Comparison of ENCODE assay signal across 1 cellular context in genomic region chr4:53377319-53378170, GRCh38.
A peak's percentile ranks its signal among the peaks of the same experiment; 100 is the strongest.
TF ChIP-seq lines count a peak whose summit lies in the region.

FIP1L1 (plus strand) TSS chr4:53377641; CDS start chr4:53377839, 198 bp downstream.

TF ChIP-seq in HEK293, 187 proteins besides CTCF, POLR2A, EP300 and RAD21 (continued from another document and continues in another):
- TF ChIP-seq ZSCAN30 (tag by site-specific recombination; IDR thresholded peaks at IDR 0.05) (no peak), ZNF585B (tag by site-specific recombination; IDR thresholded peaks at IDR 0.05) (no peak), ZBTB8A (tag by site-specific recombination; IDR thresholded peaks at IDR 0.05) (0 out of 2 replicates have a peak, but pooled peaks have one; percentile 7), PBX3 (CRISPR knock-in tag; IDR thresholded peaks at IDR 0.05) (no peak), ZNF366 (tag by site-specific recombination; conservative IDR thresholded peaks at IDR 0.05) (no peak), ZNF416 (tag by site-specific recombination; IDR thresholded peaks at IDR 0.05) (no peak), ZNF76 (tag by site-specific recombination; IDR thresholded peaks at IDR 0.05; ENCODE audit: borderline replicate concordance, low read depth) (no peak), ZNF473 (tag by site-specific recombination; IDR thresholded peaks at IDR 0.05) (no peak), ZNF37A (tag by site-specific recombination; IDR thresholded peaks at IDR 0.05) (no peak), GLIS1 (tag by site-specific recombination; IDR thresholded peaks at IDR 0.05) (no peak; the same call in 1 of the 2 replicates), EGR2 (tag by site-specific recombination; IDR thresholded peaks at IDR 0.05; ENCODE audit: low read depth) (no peak), ZNF501 (tag by site-specific recombination; IDR thresholded peaks at IDR 0.05) (0 out of 2 replicates have a peak, but pooled peaks have one; percentile 5), ZNF426 (tag by site-specific recombination; IDR thresholded peaks at IDR 0.05) (no peak), YY2 (tag by site-specific recombination; IDR thresholded peaks at IDR 0.05) (peak; percentile 40; the same call in 1 of the 2 replicates), GLIS2 (tag by site-specific recombination; IDR thresholded peaks at IDR 0.05) (peak; percentile 67), SP3 (tag by site-specific recombination; IDR thresholded peaks at IDR 0.05) (0 out of 2 replicates have a peak, but pooled peaks have one; percentile 9), BCL11A (tag by site-specific recombination; IDR thresholded peaks at IDR 0.05; ENCODE audit: low read depth) (no peak), AEBP2 (tag by site-specific recombination; IDR thresholded peaks at IDR 0.05; ENCODE audit: borderline replicate concordance) (no peak), ZNF404 (tag by site-specific recombination; IDR thresholded peaks at IDR 0.05) (no peak), ZNF664 (tag by site-specific recombination; IDR thresholded peaks at IDR 0.05) (no peak), ZNF221 (tag by site-specific recombination; IDR thresholded peaks at IDR 0.05; ENCODE audit: borderline replicate concordance) (no peak), ZNF777 (tag by site-specific recombination; IDR thresholded peaks at IDR 0.05; ENCODE audit: borderline replicate concordance) (no peak), ZSCAN16 (tag by site-specific recombination; IDR thresholded peaks at IDR 0.05) (no peak), ZNF707 (tag by site-specific recombination; IDR thresholded peaks at IDR 0.05) (no peak), ZNF24 (tag by site-specific recombination; IDR thresholded peaks at IDR 0.05) (no peak), ZNF16 (tag by site-specific recombination; IDR thresholded peaks at IDR 0.05; ENCODE audit: low read depth) (no peak), ZNF843 (tag by site-specific recombination; IDR thresholded peaks at IDR 0.05) (no peak), GFI1B (tag by site-specific recombination; IDR thresholded peaks at IDR 0.05) (no peak), ZXDB (tag by site-specific recombination; IDR thresholded peaks at IDR 0.05) (peak; percentile 13; the same call in 1 of the 2 replicates), KLF8 (tag by site-specific recombination; IDR thresholded peaks at IDR 0.05) (no peak), ZNF692 (tag by site-specific recombination; IDR thresholded peaks at IDR 0.05) (peak; percentile 32), ZNF138 (tag by site-specific recombination; IDR thresholded peaks at IDR 0.05; ENCODE audit: borderline replicate concordance) (no peak), PRDM6 (tag by site-specific recombination; IDR thresholded peaks at IDR 0.05) (no peak), ZBTB26 (tag by site-specific recombination; optimal IDR thresholded peaks at IDR 0.05) (peak; percentile 95), ZNF114 (tag by site-specific recombination; IDR thresholded peaks at IDR 0.05) (no peak), KLF1 (tag by site-specific recombination; IDR thresholded peaks at IDR 0.05) (no peak), ZNF776 (tag by site-specific recombination; IDR thresholded peaks at IDR 0.05; ENCODE audit: borderline replicate concordance) (no peak), ZSCAN18 (tag by site-specific recombination; IDR thresholded peaks at IDR 0.05) (no peak), ZNF211 (tag by site-specific recombination; IDR thresholded peaks at IDR 0.05; ENCODE audit: low read depth) (no peak), RBAK (tag by site-specific recombination; IDR thresholded peaks at IDR 0.05) (no peak), ZNF18 (tag by site-specific recombination; IDR thresholded peaks at IDR 0.05) (no peak), KLF16 (tag by site-specific recombination; IDR thresholded peaks at IDR 0.05) (peak; percentile 65; the same call in 1 of the 2 replicates), SALL2 (tag by site-specific recombination; IDR thresholded peaks at IDR 0.05; ENCODE audit: borderline replicate concordance) (no peak), ZNF394 (tag by site-specific recombination; IDR thresholded peaks at IDR 0.05; ENCODE audit: borderline replicate concordance) (no peak), TCF7L2 (IDR thresholded peaks at IDR 0.05; ENCODE audit: borderline replicate concordance, low read depth, low read length) (no peak), ZNF311 (tag by site-specific recombination; IDR thresholded peaks at IDR 0.05; ENCODE audit: borderline replicate concordance) (no peak), ZNF704 (tag by site-specific recombination; IDR thresholded peaks at IDR 0.05) (no peak), ZNF529 (tag by site-specific recombination; IDR thresholded peaks at IDR 0.05; ENCODE audit: insufficient replicate concordance) (no peak), ZNF391 (tag by site-specific recombination; IDR thresholded peaks at IDR 0.05; ENCODE audit: borderline replicate concordance, low read depth) (no peak), OVOL3 (tag by site-specific recombination; IDR thresholded peaks at IDR 0.05) (no peak), KLF9 (tag by site-specific recombination; IDR thresholded peaks at IDR 0.05; ENCODE audit: low read depth) (peak; percentile 60; the same call in 1 of the 2 replicates), ZNF202 (tag by site-specific recombination; IDR thresholded peaks at IDR 0.05; ENCODE audit: borderline replicate concordance) (no peak), PRDM2 (tag by site-specific recombination; IDR thresholded peaks at IDR 0.05; ENCODE audit: borderline replicate concordance) (no peak)
